In the genomic region with DNA sequence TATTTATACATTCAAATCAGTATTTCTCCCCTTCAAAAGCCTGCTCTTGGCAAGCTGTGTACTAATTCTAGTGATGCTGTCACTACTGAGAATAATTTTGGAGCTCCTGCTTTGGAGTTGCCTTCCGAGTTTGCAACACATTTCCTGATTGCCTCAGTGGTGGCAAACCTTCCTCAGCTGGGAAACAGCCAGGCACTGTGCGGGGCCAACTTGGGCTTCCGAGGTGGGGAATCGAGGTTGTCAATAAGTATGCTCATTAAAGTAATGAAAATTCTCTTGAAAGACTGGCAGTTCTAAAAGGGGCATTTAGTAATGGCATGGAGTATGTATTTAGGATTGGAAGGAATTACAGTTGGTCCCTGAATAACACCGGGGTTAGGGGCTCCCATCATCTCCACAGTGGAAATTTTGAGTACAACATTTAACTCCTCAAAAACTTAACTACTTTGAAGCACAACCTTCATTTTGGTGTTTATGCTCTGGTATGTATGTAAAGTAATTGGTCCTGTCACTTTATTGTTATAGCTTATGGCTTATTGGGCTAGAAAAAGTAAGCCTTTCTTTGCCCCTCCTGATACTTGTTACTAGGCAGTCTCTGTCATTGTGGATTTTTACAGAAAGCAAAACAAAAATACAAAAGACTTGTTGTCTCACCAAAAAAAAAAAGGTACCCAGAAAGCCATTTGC, we compare ENCODE assay signal across 1 cellular context.
TF ChIP-seq lines count a peak whose summit lies in the region.

No MANE protein-coding gene starts in this region.

TF ChIP-seq in HepG2, 621 proteins besides CTCF, POLR2A, EP300 and RAD21:
- peak; percentile 33; the same call in 1 of the 2 replicates for TF ChIP-seq SMYD3 (CRISPR knock-in tag; IDR thresholded peaks at IDR 0.05)
- TF ChIP-seq, protein P1, sequence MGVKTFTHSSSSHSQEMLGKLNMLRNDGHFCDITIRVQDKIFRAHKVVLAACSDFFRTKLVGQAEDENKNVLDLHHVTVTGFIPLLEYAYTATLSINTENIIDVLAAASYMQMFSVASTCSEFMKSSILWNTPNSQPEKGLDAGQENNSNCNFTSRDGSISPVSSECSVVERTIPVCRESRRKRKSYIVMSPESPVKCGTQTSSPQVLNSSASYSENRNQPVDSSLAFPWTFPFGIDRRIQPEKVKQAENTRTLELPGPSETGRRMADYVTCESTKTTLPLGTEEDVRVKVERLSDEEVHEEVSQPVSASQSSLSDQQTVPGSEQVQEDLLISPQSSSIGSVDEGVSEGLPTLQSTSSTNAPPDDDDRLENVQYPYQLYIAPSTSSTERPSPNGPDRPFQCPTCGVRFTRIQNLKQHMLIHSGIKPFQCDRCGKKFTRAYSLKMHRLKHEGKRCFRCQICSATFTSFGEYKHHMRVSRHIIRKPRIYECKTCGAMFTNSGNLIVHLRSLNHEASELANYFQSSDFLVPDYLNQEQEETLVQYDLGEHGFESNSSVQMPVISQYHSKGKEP (CRISPR knock-in tag; IDR thresholded peaks at IDR 0.05) = no peak
